Comparison of ENCODE assay signal across 22 cellular contexts in genomic region chr15:92806763-92807162, GRCh38.
DNase-seq lines count a peak whose midpoint lies in the region; ATAC-seq and TF ChIP-seq lines count a peak whose summit lies in the region.
"Had no signal": no experiment of that assay in that cellular context is flagged by ENCODE, and none has a peak within 500 bp of the region (broad histone marks: within the 10 kb centered on the region; RNA-seq: fewer than 3 reads in every experiment).

No MANE protein-coding gene starts in this region.

- H3K4me3 Mint-ChIP-seq in MCF 10A (ENCODE audit: unreplicated experiment) = no peak overlapping the region
- H3K4me3 Mint-ChIP-seq in activated T-helper 17 cell treated with anti-CD3 and anti-CD28 coated beads, Interleukin-2, amount 50 U/mL, for 72 hours = peak overlapping the region; percentile 99

- POLR2A ChIA-PET in MCF 10A (lab: Yijun Ruan, JAX) = interaction anchor here (0.6 to 14.2 kb wide), 7 partner anchors 14 to 110 kb away, joined by 3 to 1025 read pairs (median 125); partner anchors contain the start of gene CHD2

- no peak overlapping the region for H3K27ac ChIP-seq in mammary epithelial cell (ENCODE audit: insufficient read depth, low read depth, low read length)
- no peak overlapping the region for H3K27ac ChIP-seq in ovary
- H3K27ac ChIP-seq in upper lobe of right lung = peak overlapping the region; percentile 99
- H3K27ac ChIP-seq: brain microvascular endothelial cell, epithelial cell of prostate, SJSA1 had no signal

- H3K27ac Mint-ChIP-seq in MCF 10A (ENCODE audit: low read depth, unreplicated experiment) = peak overlapping the region; percentile 76
- H3K27ac Mint-ChIP-seq in activated T-helper 17 cell treated with anti-CD3 and anti-CD28 coated beads, Interleukin-2, amount 50 U/mL, for 72 hours = peak overlapping the region; percentile 100

- intact Hi-C loops in MCF 10A (cut with micrococcal nuclease) (no loop called here), mammary epithelial cell (cut with micrococcal nuclease) (no loop called here), ovary (cut with DNase I) (loop anchor here (5.0 to 10.0 kb wide), 5 partner anchors 76 to 218 kb away; partner anchors contain the start of gene CHD2 (in 2 of the 4)), upper lobe of right lung (cut with DNase I) (loop anchor here (10.0 kb wide), 1 partner anchor 108 kb away; no protein-coding TSS in a partner anchor)

- peaks cover 3% of the 10 kb centered on the region for H3K9me3 Mint-ChIP-seq in MCF 10A (ENCODE audit: unreplicated experiment)
- H3K9me3 Mint-ChIP-seq in activated T-helper 17 cell treated with anti-CD3 and anti-CD28 coated beads, Interleukin-2, amount 50 U/mL, for 72 hours = no peaks in the 10 kb centered on the region
- H3K9me3 Mint-ChIP-seq: naive thymus-derived CD8-positive, alpha-beta T cell; stimulated activated naive CD8-positive, alpha-beta T cell treated with anti-CD3 and anti-CD28 coated beads, Interleukin-15, Interleukin-2, amounts not matched to agents 100 ng/mL and 50 ng/mL, for 24 hours had no signal

- no peak overlapping the region for H2AFZ ChIP-seq in mammary epithelial cell (ENCODE audit: low read depth, low read length)

- H3K4me1 ChIP-seq in mammary epithelial cell (ENCODE audit: insufficient read depth, low read length) (peaks cover 44% of the 10 kb centered on the region), ovary (ENCODE audit: insufficient read depth) (peaks cover 7% of the 10 kb centered on the region), upper lobe of right lung (peaks cover 56% of the 10 kb centered on the region)

- no peak overlapping the region for H3K4me2 ChIP-seq in mammary epithelial cell (ENCODE audit: insufficient read depth, low read depth, low read length)

- WGBS in mammary epithelial cell (ENCODE audit: low coverage, missing lambda C conversion rate) = 100% methylated on average over 8 of the region's 17 CpGs
- 83 to 90% (median 85%) methylated on average over 17 of the region's 17 CpGs for WGBS in ovary, 3 donors

- CTCF ChIA-PET in MCF 10A (lab: Yijun Ruan, JAX) (interaction anchor here (0.6 to 0.7 kb wide), 3 partner anchors 163 to 954 kb away, joined by 3 read pairs; no protein-coding TSS in a partner anchor), mammary epithelial cell (lab: Charles Lee; ENCODE audit: low non-redundant PET) (no interaction called here)

- H3K4me1 Mint-ChIP-seq in MCF 10A (ENCODE audit: insufficient read depth, unreplicated experiment) = peaks cover 38% of the 10 kb centered on the region
- peaks cover 18% of the 10 kb centered on the region for H3K4me1 Mint-ChIP-seq in activated T-helper 17 cell treated with anti-CD3 and anti-CD28 coated beads, Interleukin-2, amount 50 U/mL, for 72 hours

- no peaks in the 10 kb centered on the region for H3K27me3 ChIP-seq in mammary epithelial cell (ENCODE audit: insufficient read depth, low read length)
- H3K27me3 ChIP-seq in ovary = no peaks in the 10 kb centered on the region
- H3K27me3 ChIP-seq in upper lobe of right lung = no peaks in the 10 kb centered on the region
- H3K27me3 ChIP-seq: brain microvascular endothelial cell, SJSA1 had no signal

- dilution Hi-C loops in mammary epithelial cell (cut with HindIII; ENCODE audit: low sequenced_read_pairs) = no loop called here

- no TSS peak for BruUV-seq in MCF 10A (replicated peaks; lab: Mats Ljungman, UMichigan)
- BruUV-seq in mammary epithelial cell (replicated peaks; lab: Mats Ljungman, UMichigan) = no TSS peak

- no peak for TF ChIP-seq POLR2A in ovary (IDR thresholded peaks at IDR 0.05)

- DNase-seq in MCF 10A (ENCODE audit: unreplicated experiment) (no peak), mammary epithelial cell (no peak), ovary (peak in 4 of 5 donors; percentile 56 to 72 (median 58)), upper lobe of right lung (no peak)
- no peak for DNase-seq in activated CD4-positive, alpha-beta T cell treated with anti-CD3 and anti-CD28 coated beads for 1 hour
- DNase-seq: activated CD4-positive, CD25-positive, alpha-beta regulatory T cell; activated CD8-positive, alpha-beta memory T cell treated with anti-CD3 and anti-CD28 coated beads for 24 hours; brain microvascular endothelial cell; dermis blood vessel endothelial cell; DMS 273 treated with DMSO at 0.1 percent for 48 hours; HCEC 1CT; Karpas-422; naive thymus-derived CD8-positive, alpha-beta T cell; NCI-H1105 treated with DMSO at 0.1 percent for 48 hours; NCI-H2107; NCI-H524 treated with DMSO at 0.1 percent for 48 hours had no signal

- no peaks in the 10 kb centered on the region for H3K27me3 Mint-ChIP-seq in MCF 10A (ENCODE audit: insufficient read depth, unreplicated experiment)
- no peaks in the 10 kb centered on the region for H3K27me3 Mint-ChIP-seq in activated T-helper 17 cell treated with anti-CD3 and anti-CD28 coated beads, Interleukin-2, amount 50 U/mL, for 72 hours
- H3K27me3 Mint-ChIP-seq: naive thymus-derived CD8-positive, alpha-beta T cell; stimulated activated naive CD8-positive, alpha-beta T cell treated with anti-CD3 and anti-CD28 coated beads, Interleukin-15, Interleukin-2, amounts not matched to agents 100 ng/mL and 50 ng/mL, for 24 hours had no signal

- peaks cover 4% of the 10 kb centered on the region for H3K36me3 Mint-ChIP-seq in MCF 10A (ENCODE audit: insufficient read depth, unreplicated experiment)
- peaks cover 24% of the 10 kb centered on the region for H3K36me3 Mint-ChIP-seq in activated T-helper 17 cell treated with anti-CD3 and anti-CD28 coated beads, Interleukin-2, amount 50 U/mL, for 72 hours (ENCODE audit: low read depth)
- H3K36me3 Mint-ChIP-seq: naive thymus-derived CD8-positive, alpha-beta T cell had no signal

- H3K79me2 ChIP-seq in mammary epithelial cell (ENCODE audit: insufficient read depth, low read length) = peaks cover 10% of the 10 kb centered on the region

- H3K36me3 ChIP-seq in mammary epithelial cell (ENCODE audit: insufficient read depth, low read length) = no peaks in the 10 kb centered on the region
- no peaks in the 10 kb centered on the region for H3K36me3 ChIP-seq in ovary
- no peaks in the 10 kb centered on the region for H3K36me3 ChIP-seq in upper lobe of right lung
- H3K36me3 ChIP-seq: brain microvascular endothelial cell, SJSA1 had no signal

- H3K4me3 ChIP-seq in mammary epithelial cell (replicated peaks in 1 of 3; ENCODE audit: insufficient read depth in 1 of 3, low read depth in 2 of 3, low read length in 3 of 3) (no peak overlapping the region), ovary (no peak overlapping the region), upper lobe of right lung (no peak overlapping the region)
- H3K4me3 ChIP-seq: SJSA1 had no signal

- no peak for ATAC-seq in activated T-helper 17 cell treated with anti-CD3 and anti-CD28 coated beads, Interleukin-2, amount 50 U/mL, for 72 hours (replicated peaks)
- ATAC-seq in upper lobe of right lung (no peak), GM19395 (IDR thresholded peaks at IDR 0.05; ENCODE audit: unreplicated experiment) (no peak), HG03342 (IDR thresholded peaks at IDR 0.05; ENCODE audit: unreplicated experiment) (no peak)
- ATAC-seq: naive thymus-derived CD8-positive, alpha-beta T cell had no signal

- TF ChIP-seq EP300 in ovary (IDR thresholded peaks at IDR 0.05) = no peak

- H3K9ac ChIP-seq in mammary epithelial cell (ENCODE audit: insufficient read depth, low read length) = no peak overlapping the region

- TF ChIP-seq CTCF in MCF 10A (IDR thresholded peaks at IDR 0.05; ENCODE audit: unreplicated experiment) = no peak
- no peak for TF ChIP-seq CTCF in mammary epithelial cell (conservative IDR thresholded peaks at IDR 0.05 in 1 of 2, IDR thresholded peaks at IDR 0.05 in 1 of 2; ENCODE audit: extremely low read depth in 1 of 2, insufficient read depth in 1 of 2, low read depth in 1 of 2, low read length in 2 of 2)
- no peak for TF ChIP-seq CTCF in ovary (IDR thresholded peaks at IDR 0.05)
- TF ChIP-seq CTCF in upper lobe of right lung (IDR thresholded peaks at IDR 0.05) = no peak

- H4K20me1 ChIP-seq in mammary epithelial cell (ENCODE audit: insufficient read depth, low read length) = no peaks in the 10 kb centered on the region

- H3K9me3 ChIP-seq in mammary epithelial cell (replicated peaks; ENCODE audit: insufficient read depth, low read length) (no peaks in the 10 kb centered on the region), ovary (no peaks in the 10 kb centered on the region), upper lobe of right lung (no peaks in the 10 kb centered on the region)
- H3K9me3 ChIP-seq: SJSA1 had no signal

- in situ Hi-C loops in mammary epithelial cell (cut with MboI; ENCODE audit: low sequenced_read_pairs in 2 of 2) = loop anchor here (5.0 to 10.0 kb wide), 2 partner anchors 106 to 108 kb away; no protein-coding TSS in a partner anchor

Comparison
In these comparisons a context has a peak if more than half of its experiments do, and no peak if none do; other contexts are left out.
1. DNase-seq: peak in ovary (4 of 5); none in MCF 10A (single experiment), mammary epithelial cell (single experiment), upper lobe of right lung (single experiment) and activated CD4-positive, alpha-beta T cell treated with anti-CD3 and anti-CD28 coated beads for 1 hour (single experiment).
2. intact Hi-C loops: an anchor here in ovary (5.0 to 10.0 kb wide) and upper lobe of right lung (10.0 kb wide); none called in MCF 10A and mammary epithelial cell.